13 cellular contexts compared by ENCODE assay signal in the genomic region with DNA sequence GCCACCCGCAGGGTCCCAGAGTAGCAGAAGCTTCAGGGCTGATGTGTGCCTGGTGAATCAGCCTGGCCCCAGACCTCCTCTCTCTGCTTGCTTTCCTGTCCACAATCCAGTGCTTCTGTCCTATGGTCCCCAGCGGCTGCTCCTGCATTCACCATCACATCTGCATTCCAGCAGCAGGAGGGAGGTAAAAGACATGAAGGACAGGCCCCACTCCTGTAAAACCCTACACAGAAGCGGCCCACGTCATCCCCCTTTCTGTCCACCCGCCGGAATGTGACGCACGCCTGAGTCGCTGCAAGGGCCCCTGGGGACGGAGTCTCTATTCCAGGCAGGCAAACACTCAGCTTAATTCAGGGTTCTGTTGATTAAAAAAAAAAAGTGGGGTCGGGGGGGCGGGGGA. TPM values are rescaled to one million over a fixed set of nuclear protein-coding genes. Genes with fewer than 3 reads are reported as not detected.
DNase-seq lines count a peak whose midpoint lies in the region; ATAC-seq, FAIRE-seq and TF ChIP-seq lines count a peak whose summit lies in the region.
"Had no signal": no experiment of that assay in that cellular context is flagged by ENCODE, and none has a peak within 500 bp of the region (broad histone marks: within the 10 kb centered on the region; RNA-seq: fewer than 3 reads in every experiment).

No MANE protein-coding gene starts in this region.

- no peak overlapping the region for H3K4me3 Mint-ChIP-seq in H9
- H3K4me3 Mint-ChIP-seq: endodermal cell had no signal

- peaks cover 85% of the 10 kb centered on the region for H3K27me3 Mint-ChIP-seq in H9 (ENCODE audit: low read depth)

- H3K14ac ChIP-seq in H9 (ENCODE audit: insufficient read depth, low read length): no peak overlapping the region

- WGBS in hepatocyte (ENCODE audit: low lambda C conversion rate, missing lambda C conversion rate): 85% methylated on average over 12 of the region's 12 CpGs
- WGBS in sigmoid colon, 2 donors: 92 to 96% methylated on average over 12 of the region's 12 CpGs
- WGBS in H9 (ENCODE audit: extremely low coverage, insufficient read length, low lambda C conversion rate): no CpG with 5 or more reads among the region's 12 CpGs

- H3K36me3 ChIP-seq in BLaER1 treated with 17β-estradiol and CSF1 and Interleukin-3, amounts not matched to agents 10 nM and 100 nM: peaks cover 0 to 18% (median 6%) of the 10 kb centered on the region in 11 experiments; a peak in 9 of 22 replicates
- H3K36me3 ChIP-seq in SJSA1 (no peaks in the 10 kb centered on the region), hepatocyte (replicated peaks; ENCODE audit: insufficient read depth, low read depth) (no peaks in the 10 kb centered on the region), sigmoid colon (no peaks in the 10 kb centered on the region)

- H3K79me2 ChIP-seq in hepatocyte (no peaks in the 10 kb centered on the region), H9 (ENCODE audit: insufficient read depth, low read length) (no peaks in the 10 kb centered on the region)

- H2BK12ac ChIP-seq in H9 (ENCODE audit: insufficient read length, low read depth, low read length): no peak overlapping the region

- TF ChIP-seq CTCF in hepatocyte (IDR thresholded peaks at IDR 0.05; ENCODE audit: poor library complexity) (no peak), sigmoid colon (IDR thresholded peaks at IDR 0.05) (no peak), H9 (conservative IDR thresholded peaks at IDR 0.05) (no peak)

- peak; percentile 54 to 74 for DNase-seq in SJSA1 (ENCODE audit: low read depth in 1 of 2, low spot score in 2 of 2)
- DNase-seq in hepatocyte (ENCODE audit: low spot score): no peak
- DNase-seq in sigmoid colon: no peak
- no peak for DNase-seq in H9
- DNase-seq in GM19239 (ENCODE audit: insufficient read length, low spot score): no peak
- DNase-seq in HT-29 (ENCODE audit: low spot score): no peak
- DNase-seq: activated naive CD4-positive, alpha-beta T cell treated with Interleukin-2 at 50 U/mL for 16 hours; endodermal cell; foreskin keratinocyte; OCI-M1; stimulated activated CD4-positive, alpha-beta T cell treated with anti-CD3 and anti-CD28 coated beads, Interleukin-2, amount 100 ng/mL, for 48 hours had no signal

- H3K4me3 ChIP-seq in BLaER1 treated with 17β-estradiol and CSF1 and Interleukin-3, amounts not matched to agents 10 nM and 100 nM: peak overlapping the region in 4 of 10 experiments; percentile 18 to 46 (median 24); a peak in 1 of 20 replicates
- H3K4me3 ChIP-seq in SJSA1: no peak overlapping the region
- no peak overlapping the region for H3K4me3 ChIP-seq in hepatocyte
- H3K4me3 ChIP-seq in sigmoid colon: no peak overlapping the region

- peaks cover 18% of the 10 kb centered on the region in 2 experiments for H3K4me1 Mint-ChIP-seq in H9
- H3K4me1 Mint-ChIP-seq: endodermal cell had no signal

- no peak overlapping the region for H3K18ac ChIP-seq in H9 (ENCODE audit: insufficient read length, low read depth, low read length)

- no peak for TF ChIP-seq EP300 in sigmoid colon (IDR thresholded peaks at IDR 0.05)

- peaks cover 31 to 33% of the 10 kb centered on the region in 2 experiments for H3K9me3 Mint-ChIP-seq in H9

- no peak overlapping the region for H2BK20ac ChIP-seq in H9 (ENCODE audit: low read depth, low read length, poor library complexity, severe bottlenecking)

- FAIRE-seq in GM19239 (lab: Jason Lieb, UNC): no peak

- H4K91ac ChIP-seq in H9 (ENCODE audit: insufficient read length, low read depth, low read length): no peak overlapping the region

- no peak overlapping the region for H2BK15ac ChIP-seq in H9 (ENCODE audit: low read depth, low read length)

- no peak overlapping the region for H3K56ac ChIP-seq in H9 (ENCODE audit: insufficient read length, low read depth, low read length)

- no peak overlapping the region for H4K8ac ChIP-seq in H9 (replicated peaks; ENCODE audit: insufficient read length, low read depth, low read length)

- TF ChIP-seq POLR2A in sigmoid colon (IDR thresholded peaks at IDR 0.05): no peak

- peaks cover 16 to 32% (median 25%) of the 10 kb centered on the region in 3 experiments for H3K36me3 Mint-ChIP-seq in H9 (ENCODE audit: insufficient read depth in 1 of 3, low read depth in 3 of 3)

- no peak overlapping the region for H3K23ac ChIP-seq in H9 (ENCODE audit: insufficient read length, low read depth, low read length)

- H4K5ac ChIP-seq in H9 (ENCODE audit: insufficient read length, low read depth, low read length): no peak overlapping the region

- peak overlapping the region; percentile 59 to 84 (median 79); a peak in 21 of 22 replicates for H3K9ac ChIP-seq in BLaER1 treated with 17β-estradiol and CSF1 and Interleukin-3, amounts not matched to agents 10 nM and 100 nM
- no peak overlapping the region for H3K9ac ChIP-seq in H9 (ENCODE audit: extremely low read depth, insufficient read length, low read length)

- no peak overlapping the region for H2BK120ac ChIP-seq in H9 (ENCODE audit: low read depth, low read length, poor library complexity, severe bottlenecking)

- H3K4ac ChIP-seq in H9 (ENCODE audit: low read depth, low read length): no peak overlapping the region

- H3K9me3 ChIP-seq in BLaER1 treated with 17β-estradiol and CSF1 and Interleukin-3, amounts not matched to agents 10 nM and 100 nM (replicated peaks in 1 of 11): peaks cover 26 to 38% (median 30%) of the 10 kb centered on the region in 11 experiments
- H3K9me3 ChIP-seq in SJSA1 (replicated peaks) (peaks cover 14% of the 10 kb centered on the region), hepatocyte (ENCODE audit: low read depth) (no peaks in the 10 kb centered on the region), sigmoid colon (peaks cover 0 to 10% (median 1%) of the 10 kb centered on the region in 4 donors), H9 (ENCODE audit: control insufficient read depth, low read depth, low read length) (no peaks in the 10 kb centered on the region)

- intact Hi-C loops in sigmoid colon (cut with DNase I): loop anchor here (2.0 to 10.0 kb wide), 6 partner anchors 48 to 442 kb away; a partner anchor contains a TSS

- H3K27ac Mint-ChIP-seq in H9: no peak overlapping the region
- H3K27ac Mint-ChIP-seq: endodermal cell had no signal

- H2BK5ac ChIP-seq in H9 (ENCODE audit: insufficient read length, low read length): no peak overlapping the region

- peaks cover 54 to 78% (median 74%) of the 10 kb centered on the region in 10 experiments for H3K4me1 ChIP-seq in BLaER1 treated with 17β-estradiol and CSF1 and Interleukin-3, amounts not matched to agents 10 nM and 100 nM
- peaks cover 39% of the 10 kb centered on the region for H3K4me1 ChIP-seq in SJSA1 (replicated peaks)
- peaks cover 25% of the 10 kb centered on the region for H3K4me1 ChIP-seq in hepatocyte (ENCODE audit: insufficient read depth)
- peaks cover 0 to 42% (median 31%) of the 10 kb centered on the region in 4 donors for H3K4me1 ChIP-seq in sigmoid colon
- peaks cover 3% of the 10 kb centered on the region; the same call in 1 of the 2 replicates for H3K4me1 ChIP-seq in H9 (ENCODE audit: insufficient read depth, low read length)

- H3K23me2 ChIP-seq in H9 (ENCODE audit: insufficient read length, low read depth, low read length, poor library complexity, severe bottlenecking): no peaks in the 10 kb centered on the region

- H2AFZ ChIP-seq in hepatocyte (no peak overlapping the region), H9 (ENCODE audit: low read length) (no peak overlapping the region)

- peak overlapping the region; percentile 73 to 95 (median 88); a peak in 21 of 22 replicates for H3K27ac ChIP-seq in BLaER1 treated with 17β-estradiol and CSF1 and Interleukin-3, amounts not matched to agents 10 nM and 100 nM
- H3K27ac ChIP-seq in SJSA1 (peak overlapping the region; percentile 94), hepatocyte (peak overlapping the region; percentile 95), sigmoid colon (peak overlapping the region; percentile 88 to 97 (median 92)), H9 (ENCODE audit: insufficient read length, low read depth, low read length) (no peak overlapping the region)

- no peaks in the 10 kb centered on the region for H3K9me2 ChIP-seq in hepatocyte (replicated peaks; ENCODE audit: insufficient read depth)

- peak overlapping the region; percentile 79 to 94 (median 89) for H3K4me2 ChIP-seq in BLaER1 treated with 17β-estradiol and CSF1 and Interleukin-3, amounts not matched to agents 10 nM and 100 nM
- H3K4me2 ChIP-seq in hepatocyte: no peak overlapping the region
- H3K4me2 ChIP-seq in H9 (ENCODE audit: insufficient read depth, insufficient read length, low read length): no peak overlapping the region

- no peak for ATAC-seq in HG02981 (IDR thresholded peaks at IDR 0.05; ENCODE audit: unreplicated experiment)

- H3K27me3 ChIP-seq in BLaER1 treated with 17β-estradiol and CSF1 and Interleukin-3, amounts not matched to agents 10 nM and 100 nM: no peaks in the 10 kb centered on the region
- H3K27me3 ChIP-seq in SJSA1 (replicated peaks) (no peaks in the 10 kb centered on the region), hepatocyte (no peaks in the 10 kb centered on the region), sigmoid colon (no peaks in the 10 kb centered on the region), H9 (ENCODE audit: insufficient read depth, low read length) (no peaks in the 10 kb centered on the region; the same call in 1 of the 2 replicates)

- H3K79me1 ChIP-seq in H9 (ENCODE audit: insufficient read depth, low read depth, low read length, poor library complexity, severe bottlenecking): no peaks in the 10 kb centered on the region

- no peaks in the 10 kb centered on the region for H4K20me1 ChIP-seq in BLaER1 treated with 17β-estradiol and CSF1 and Interleukin-3, amounts not matched to agents 10 nM and 100 nM
- no peaks in the 10 kb centered on the region for H4K20me1 ChIP-seq in hepatocyte (ENCODE audit: insufficient read depth, poor library complexity, severe bottlenecking)
- no peaks in the 10 kb centered on the region for H4K20me1 ChIP-seq in H9 (ENCODE audit: control insufficient read depth, insufficient read depth, insufficient read length)

- H3T11ph ChIP-seq in H9 (ENCODE audit: low read length): no peak overlapping the region

- H2AK5ac ChIP-seq in H9 (ENCODE audit: insufficient read length, low read length): no peak overlapping the region

RNA-seq across cellular contexts. Expression of a gene that starts 58.3 kb away (rescaled TPM):
- 15.0 and 23.4 TPM in 2 replicates for total RNA-seq in SJSA1 (2014; rRNA removed; shearing (Covaris generic))
- total RNA-seq in hepatocyte: 411 and 470 TPM in 2 replicates
- polyA plus RNA-seq in hepatocyte: 526 and 563 TPM in 2 replicates
- 10 to 100 TPM; 37.2 to 54.3 (median 47.4) TPM for total RNA-seq in sigmoid colon
- 10 to 100 TPM in 1 of 3 donors, 1 to 10 TPM in 2; 5.3 to 14.4 (median 7.9) TPM for polyA plus RNA-seq in sigmoid colon
- total RNA-seq in H9 (2021): 15.4 and 17.8 TPM in 2 replicates
- 5.3 and 9.1 TPM in 2 replicates for total RNA-seq in HT-29 (2014; rRNA removed; shearing (Covaris generic))

Comparison
In these comparisons a context has a peak if more than half of its experiments do, and no peak if none do; other contexts are left out.
1. H3K4me2 ChIP-seq: peak in BLaER1 treated with 17β-estradiol and CSF1 and Interleukin-3, amounts not matched to agents 10 nM and 100 nM (11 of 11); none in hepatocyte (single experiment) and H9 (single experiment).
2. DNase-seq: peak in SJSA1 (2 of 2); none in hepatocyte (single experiment), sigmoid colon (single experiment), H9 (single experiment), GM19239 (single experiment) and HT-29 (single experiment).